13 cellular contexts compared by ENCODE assay signal in the genomic region with DNA sequence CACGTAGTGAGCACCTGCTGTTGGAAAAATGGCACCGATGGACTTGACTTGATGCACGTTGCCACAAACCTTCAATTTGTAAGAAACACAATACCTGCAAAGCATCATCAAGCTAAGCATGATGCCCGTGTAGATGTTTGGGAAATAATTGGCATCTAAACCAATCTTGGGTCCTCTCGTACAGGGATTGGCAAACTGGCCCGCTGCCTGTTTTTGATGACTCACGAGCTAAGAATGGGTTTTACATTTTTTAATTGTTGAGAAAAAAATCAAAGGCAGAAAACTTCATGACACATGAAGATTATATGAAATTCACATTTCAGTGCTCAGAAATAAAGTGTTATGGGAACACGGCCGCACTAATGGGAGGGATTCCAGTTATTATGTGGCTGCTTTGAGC. TPM values are rescaled to one million over a fixed set of nuclear protein-coding genes. Genes with fewer than 3 reads are reported as not detected.
DNase-seq lines count a peak whose midpoint lies in the region; ATAC-seq and TF ChIP-seq lines count a peak whose summit lies in the region.
"Had no signal": no experiment of that assay in that cellular context is flagged by ENCODE, and none has a peak within 500 bp of the region (broad histone marks: within the 10 kb centered on the region; RNA-seq: fewer than 3 reads in every experiment).

No MANE protein-coding gene starts in this region.

- no peaks in the 10 kb centered on the region for H3K9me3 ChIP-seq in right lobe of liver

- DNase-seq in AG10803 (ENCODE audit: low read depth), result peak; percentile 64
- DNase-seq in LoVo (ENCODE audit: low spot score), result peak; percentile 60
- DNase-seq in cardiac fibroblast (ENCODE audit: low read depth in 2 of 2), result peak; percentile 81 to 88
- DNase-seq in right lobe of liver, result no peak
- DNase-seq in HEK293T (ENCODE audit: extremely low spot score), result no peak
- DNase-seq in DMS153 (lab: John Stamatoyannopoulos, UW), result no peak
- no peak for DNase-seq in HK-2 (ENCODE audit: unreplicated experiment)
- DNase-seq: activated B cell treated with CpG ODN at 0.5 μM for 24 hours, naive B cell, NCI-H2081, RPMI8226 had no signal

- no peak for TF ChIP-seq POLR2A in right lobe of liver (IDR thresholded peaks at IDR 0.05)

- ATAC-seq in right lobe of liver (peak in 1 of 4 donors; percentile 10), HG02938 (IDR thresholded peaks at IDR 0.05; ENCODE audit: unreplicated experiment) (no peak)

- peak overlapping the region in 2 of 3 donors; percentile 77 to 87 for H3K27ac ChIP-seq in right lobe of liver
- H3K27ac ChIP-seq: BLaER1 treated with 17β-estradiol and CSF1 and Interleukin-3, amounts not matched to agents 10 nM and 100 nM had no signal

- no peaks in the 10 kb centered on the region for H3K36me3 ChIP-seq in right lobe of liver

- no peak overlapping the region for H3K4me3 ChIP-seq in AG10803 (ENCODE audit: low read length)
- H3K4me3 ChIP-seq in cardiac fibroblast (replicated peaks in 1 of 2; ENCODE audit: low read depth in 2 of 2, low read length in 2 of 2), result no peak overlapping the region
- no peak overlapping the region for H3K4me3 ChIP-seq in right lobe of liver
- H3K4me3 ChIP-seq: BLaER1 treated with 17β-estradiol and CSF1 and Interleukin-3, amounts not matched to agents 10 nM and 100 nM had no signal

- intact Hi-C loops in right lobe of liver (cut with DNase I), result no loop called here

- H3K4me1 ChIP-seq in right lobe of liver, result peaks cover 0 to 33% (median 15%) of the 10 kb centered on the region in 4 donors

- POLR2A ChIA-PET in HEK293T (lab: Yijun Ruan, JAX), result no interaction called here

- CTCF ChIA-PET in HEK293T (lab: Yijun Ruan, JAX), result no interaction called here

- TF ChIP-seq CTCF in AG10803 (conservative IDR thresholded peaks at IDR 0.05; ENCODE audit: low read length) (no peak), cardiac fibroblast (IDR thresholded peaks at IDR 0.05; ENCODE audit: low read depth, low read length) (no peak), right lobe of liver (IDR thresholded peaks at IDR 0.05) (no peak)

- H3K27me3 ChIP-seq in right lobe of liver, result no peaks in the 10 kb centered on the region
- H3K27me3 ChIP-seq: BLaER1 treated with 17β-estradiol and CSF1 and Interleukin-3, amounts not matched to agents 10 nM and 100 nM had no signal

- WGBS in right lobe of liver (ENCODE audit: insufficient coverage, low coverage, low lambda C conversion rate, missing lambda C conversion rate), result 66% methylated on average over 9 of the region's 9 CpGs

TF ChIP-seq in HEK293T, 16 proteins besides CTCF, POLR2A, EP300 and RAD21:
- no peak for TF ChIP-seq ARNT (IDR thresholded peaks at IDR 0.05)
- TF ChIP-seq, protein P1, sequence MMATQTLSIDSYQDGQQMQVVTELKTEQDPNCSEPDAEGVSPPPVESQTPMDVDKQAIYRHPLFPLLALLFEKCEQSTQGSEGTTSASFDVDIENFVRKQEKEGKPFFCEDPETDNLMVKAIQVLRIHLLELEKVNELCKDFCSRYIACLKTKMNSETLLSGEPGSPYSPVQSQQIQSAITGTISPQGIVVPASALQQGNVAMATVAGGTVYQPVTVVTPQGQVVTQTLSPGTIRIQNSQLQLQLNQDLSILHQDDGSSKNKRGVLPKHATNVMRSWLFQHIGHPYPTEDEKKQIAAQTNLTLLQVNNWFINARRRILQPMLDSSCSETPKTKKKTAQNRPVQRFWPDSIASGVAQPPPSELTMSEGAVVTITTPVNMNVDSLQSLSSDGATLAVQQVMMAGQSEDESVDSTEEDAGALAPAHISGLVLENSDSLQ (IDR thresholded peaks at IDR 0.05), result no peak
- TF ChIP-seq SP1 (IDR thresholded peaks at IDR 0.05), result no peak
- no peak for TF ChIP-seq L3MBTL2 (conservative IDR thresholded peaks at IDR 0.05)
- no peak for TF ChIP-seq ZNF384 (IDR thresholded peaks at IDR 0.05)
- no peak for TF ChIP-seq NFRKB (IDR thresholded peaks at IDR 0.05)
- TF ChIP-seq TARDBP (IDR thresholded peaks at IDR 0.05), result no peak
- no peak for TF ChIP-seq FOXM1 (IDR thresholded peaks at IDR 0.05; ENCODE audit: borderline replicate concordance)
- TF ChIP-seq LEF1 (IDR thresholded peaks at IDR 0.05; ENCODE audit: borderline replicate concordance), result no peak
- TF ChIP-seq ELF4 (IDR thresholded peaks at IDR 0.05), result no peak
- TF ChIP-seq HDGF (IDR thresholded peaks at IDR 0.05; ENCODE audit: borderline replicate concordance), result no peak
- no peak for TF ChIP-seq FOXK2 (IDR thresholded peaks at IDR 0.05)

RNA-seq across cellular contexts. Expression of a gene that starts 10.9 kb away (rescaled TPM):
- total RNA-seq in right lobe of liver, result 10 to 100 TPM; 18.6 to 45.1 (median 29.2) TPM

RNA-seq across cellular contexts. Expression of a gene that starts 32.2 kb away (rescaled TPM):
- under 1 TPM in 3 of 6 experiments, not detected in 3; 0.07 to 0.44 (median 0.35) TPM for total RNA-seq in right lobe of liver

RNA-seq across cellular contexts. Expression of a gene that starts 44.1 kb away (rescaled TPM):
- total RNA-seq in right lobe of liver, result 10 to 100 TPM; 11.2 to 50.0 (median 27.5) TPM

RNA-seq across cellular contexts. Expression of a gene that starts 56.2 kb away (rescaled TPM):
- total RNA-seq in right lobe of liver, result 1 to 10 TPM in 5 of 6 experiments, under 1 TPM in 1; 0.79 to 5.4 (median 2.7) TPM

Comparison
In these comparisons a context has a peak if more than half of its experiments do, and no peak if none do; other contexts are left out.
1. DNase-seq: peak in AG10803 (single experiment), LoVo (single experiment) and cardiac fibroblast (2 of 2); none in right lobe of liver (0 of 3), HEK293T (single experiment), DMS153 (single experiment) and HK-2 (single experiment).